3 cellular contexts compared by ENCODE assay signal in the genomic region with DNA sequence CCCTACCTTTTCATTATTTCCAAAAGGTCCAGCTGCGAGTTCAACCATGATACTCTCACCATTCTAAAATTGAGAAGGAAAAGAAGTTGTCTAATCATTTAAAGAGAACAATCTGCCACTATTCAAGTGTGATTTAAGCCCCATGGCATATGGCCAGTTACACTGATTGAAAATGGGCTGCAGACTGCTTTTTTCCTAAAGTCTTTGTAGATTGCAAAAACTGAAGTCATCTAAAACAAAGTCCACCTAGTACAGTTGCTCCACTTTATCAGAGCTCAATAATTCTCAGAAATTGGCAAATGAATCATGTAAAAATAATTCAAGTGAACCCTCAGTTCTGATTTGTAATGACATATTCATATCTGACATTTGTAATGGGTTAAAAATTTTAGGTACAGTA.
TF ChIP-seq lines count a peak whose summit lies in the region.

No MANE protein-coding gene starts in this region.

TF ChIP-seq in liver, 16 proteins besides CTCF, POLR2A, EP300 and RAD21:
- TF ChIP-seq HNF4G (IDR thresholded peaks at IDR 0.05): peak; percentile 48
- TF ChIP-seq HNF4A (conservative IDR thresholded peaks at IDR 0.05): peak; percentile 63 to 83
- TF ChIP-seq, protein P1, sequence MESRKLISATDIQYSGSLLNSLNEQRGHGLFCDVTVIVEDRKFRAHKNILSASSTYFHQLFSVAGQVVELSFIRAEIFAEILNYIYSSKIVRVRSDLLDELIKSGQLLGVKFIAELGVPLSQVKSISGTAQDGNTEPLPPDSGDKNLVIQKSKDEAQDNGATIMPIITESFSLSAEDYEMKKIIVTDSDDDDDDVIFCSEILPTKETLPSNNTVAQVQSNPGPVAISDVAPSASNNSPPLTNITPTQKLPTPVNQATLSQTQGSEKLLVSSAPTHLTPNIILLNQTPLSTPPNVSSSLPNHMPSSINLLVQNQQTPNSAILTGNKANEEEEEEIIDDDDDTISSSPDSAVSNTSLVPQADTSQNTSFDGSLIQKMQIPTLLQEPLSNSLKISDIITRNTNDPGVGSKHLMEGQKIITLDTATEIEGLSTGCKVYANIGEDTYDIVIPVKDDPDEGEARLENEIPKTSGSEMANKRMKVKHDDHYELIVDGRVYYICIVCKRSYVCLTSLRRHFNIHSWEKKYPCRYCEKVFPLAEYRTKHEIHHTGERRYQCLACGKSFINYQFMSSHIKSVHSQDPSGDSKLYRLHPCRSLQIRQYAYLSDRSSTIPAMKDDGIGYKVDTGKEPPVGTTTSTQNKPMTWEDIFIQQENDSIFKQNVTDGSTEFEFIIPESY (IDR thresholded peaks at IDR 0.05): no peak
- TF ChIP-seq, protein P2, sequence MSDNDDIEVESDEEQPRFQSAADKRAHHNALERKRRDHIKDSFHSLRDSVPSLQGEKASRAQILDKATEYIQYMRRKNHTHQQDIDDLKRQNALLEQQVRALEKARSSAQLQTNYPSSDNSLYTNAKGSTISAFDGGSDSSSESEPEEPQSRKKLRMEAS (IDR thresholded peaks at IDR 0.05): no peak
- peak; percentile 36 for TF ChIP-seq SP1 (IDR thresholded peaks at IDR 0.05)
- TF ChIP-seq FOXA1 (IDR thresholded peaks at IDR 0.05): no peak
- TF ChIP-seq JUND (IDR thresholded peaks at IDR 0.05): peak; percentile 41 to 64
- TF ChIP-seq, protein P3, sequence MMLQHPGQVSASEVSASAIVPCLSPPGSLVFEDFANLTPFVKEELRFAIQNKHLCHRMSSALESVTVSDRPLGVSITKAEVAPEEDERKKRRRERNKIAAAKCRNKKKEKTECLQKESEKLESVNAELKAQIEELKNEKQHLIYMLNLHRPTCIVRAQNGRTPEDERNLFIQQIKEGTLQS (IDR thresholded peaks at IDR 0.05): peak; percentile 52
- TF ChIP-seq RXRA (IDR thresholded peaks at IDR 0.05): peak in 1 of 2 donors; percentile 5

TF ChIP-seq in HepG2, 621 proteins besides CTCF, POLR2A, EP300 and RAD21:
- TF ChIP-seq, protein P4, sequence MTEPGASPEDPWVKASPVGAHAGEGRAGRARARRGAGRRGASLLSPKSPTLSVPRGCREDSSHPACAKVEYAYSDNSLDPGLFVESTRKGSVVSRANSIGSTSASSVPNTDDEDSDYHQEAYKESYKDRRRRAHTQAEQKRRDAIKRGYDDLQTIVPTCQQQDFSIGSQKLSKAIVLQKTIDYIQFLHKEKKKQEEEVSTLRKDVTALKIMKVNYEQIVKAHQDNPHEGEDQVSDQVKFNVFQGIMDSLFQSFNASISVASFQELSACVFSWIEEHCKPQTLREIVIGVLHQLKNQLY (CRISPR knock-in tag; IDR thresholded peaks at IDR 0.05): no peak
- TF ChIP-seq, protein P5, sequence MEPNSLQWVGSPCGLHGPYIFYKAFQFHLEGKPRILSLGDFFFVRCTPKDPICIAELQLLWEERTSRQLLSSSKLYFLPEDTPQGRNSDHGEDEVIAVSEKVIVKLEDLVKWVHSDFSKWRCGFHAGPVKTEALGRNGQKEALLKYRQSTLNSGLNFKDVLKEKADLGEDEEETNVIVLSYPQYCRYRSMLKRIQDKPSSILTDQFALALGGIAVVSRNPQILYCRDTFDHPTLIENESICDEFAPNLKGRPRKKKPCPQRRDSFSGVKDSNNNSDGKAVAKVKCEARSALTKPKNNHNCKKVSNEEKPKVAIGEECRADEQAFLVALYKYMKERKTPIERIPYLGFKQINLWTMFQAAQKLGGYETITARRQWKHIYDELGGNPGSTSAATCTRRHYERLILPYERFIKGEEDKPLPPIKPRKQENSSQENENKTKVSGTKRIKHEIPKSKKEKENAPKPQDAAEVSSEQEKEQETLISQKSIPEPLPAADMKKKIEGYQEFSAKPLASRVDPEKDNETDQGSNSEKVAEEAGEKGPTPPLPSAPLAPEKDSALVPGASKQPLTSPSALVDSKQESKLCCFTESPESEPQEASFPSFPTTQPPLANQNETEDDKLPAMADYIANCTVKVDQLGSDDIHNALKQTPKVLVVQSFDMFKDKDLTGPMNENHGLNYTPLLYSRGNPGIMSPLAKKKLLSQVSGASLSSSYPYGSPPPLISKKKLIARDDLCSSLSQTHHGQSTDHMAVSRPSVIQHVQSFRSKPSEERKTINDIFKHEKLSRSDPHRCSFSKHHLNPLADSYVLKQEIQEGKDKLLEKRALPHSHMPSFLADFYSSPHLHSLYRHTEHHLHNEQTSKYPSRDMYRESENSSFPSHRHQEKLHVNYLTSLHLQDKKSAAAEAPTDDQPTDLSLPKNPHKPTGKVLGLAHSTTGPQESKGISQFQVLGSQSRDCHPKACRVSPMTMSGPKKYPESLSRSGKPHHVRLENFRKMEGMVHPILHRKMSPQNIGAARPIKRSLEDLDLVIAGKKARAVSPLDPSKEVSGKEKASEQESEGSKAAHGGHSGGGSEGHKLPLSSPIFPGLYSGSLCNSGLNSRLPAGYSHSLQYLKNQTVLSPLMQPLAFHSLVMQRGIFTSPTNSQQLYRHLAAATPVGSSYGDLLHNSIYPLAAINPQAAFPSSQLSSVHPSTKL (CRISPR knock-in tag; IDR thresholded peaks at IDR 0.05): no peak
- TF ChIP-seq ZNF746 (CRISPR knock-in tag; IDR thresholded peaks at IDR 0.05): no peak
- no peak for TF ChIP-seq HOXA9 (CRISPR knock-in tag; IDR thresholded peaks at IDR 0.05; ENCODE audit: borderline replicate concordance)
- TF ChIP-seq ZNF44 (CRISPR knock-in tag; IDR thresholded peaks at IDR 0.05): no peak
- TF ChIP-seq HHEX (CRISPR knock-in tag; IDR thresholded peaks at IDR 0.05): no peak
- TF ChIP-seq CREM (IDR thresholded peaks at IDR 0.05): no peak
- no peak for TF ChIP-seq CREM (CRISPR knock-in tag; IDR thresholded peaks at IDR 0.05)
- TF ChIP-seq, protein P6, sequence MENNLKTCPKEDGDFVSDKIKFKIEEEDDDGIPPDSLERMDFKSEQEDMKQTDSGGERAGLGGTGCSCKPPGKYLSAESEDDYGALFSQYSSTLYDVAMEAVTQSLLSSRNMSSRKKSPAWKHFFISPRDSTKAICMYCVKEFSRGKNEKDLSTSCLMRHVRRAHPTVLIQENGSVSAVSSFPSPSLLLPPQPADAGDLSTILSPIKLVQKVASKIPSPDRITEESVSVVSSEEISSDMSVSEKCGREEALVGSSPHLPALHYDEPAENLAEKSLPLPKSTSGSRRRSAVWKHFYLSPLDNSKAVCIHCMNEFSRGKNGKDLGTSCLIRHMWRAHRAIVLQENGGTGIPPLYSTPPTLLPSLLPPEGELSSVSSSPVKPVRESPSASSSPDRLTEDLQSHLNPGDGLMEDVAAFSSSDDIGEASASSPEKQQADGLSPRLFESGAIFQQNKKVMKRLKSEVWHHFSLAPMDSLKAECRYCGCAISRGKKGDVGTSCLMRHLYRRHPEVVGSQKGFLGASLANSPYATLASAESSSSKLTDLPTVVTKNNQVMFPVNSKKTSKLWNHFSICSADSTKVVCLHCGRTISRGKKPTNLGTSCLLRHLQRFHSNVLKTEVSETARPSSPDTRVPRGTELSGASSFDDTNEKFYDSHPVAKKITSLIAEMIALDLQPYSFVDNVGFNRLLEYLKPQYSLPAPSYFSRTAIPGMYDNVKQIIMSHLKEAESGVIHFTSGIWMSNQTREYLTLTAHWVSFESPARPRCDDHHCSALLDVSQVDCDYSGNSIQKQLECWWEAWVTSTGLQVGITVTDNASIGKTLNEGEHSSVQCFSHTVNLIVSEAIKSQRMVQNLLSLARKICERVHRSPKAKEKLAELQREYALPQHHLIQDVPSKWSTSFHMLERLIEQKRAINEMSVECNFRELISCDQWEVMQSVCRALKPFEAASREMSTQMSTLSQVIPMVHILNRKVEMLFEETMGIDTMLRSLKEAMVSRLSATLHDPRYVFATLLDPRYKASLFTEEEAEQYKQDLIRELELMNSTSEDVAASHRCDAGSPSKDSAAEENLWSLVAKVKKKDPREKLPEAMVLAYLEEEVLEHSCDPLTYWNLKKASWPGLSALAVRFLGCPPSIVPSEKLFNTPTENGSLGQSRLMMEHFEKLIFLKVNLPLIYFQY (CRISPR knock-in tag; IDR thresholded peaks at IDR 0.05; ENCODE audit: borderline replicate concordance): no peak
- TF ChIP-seq ADNP (CRISPR knock-in tag; IDR thresholded peaks at IDR 0.05): no peak
- no peak for TF ChIP-seq ZNF282 (IDR thresholded peaks at IDR 0.05; ENCODE audit: partially characterized antibody)
- no peak for TF ChIP-seq ISX (CRISPR knock-in tag; conservative IDR thresholded peaks at IDR 0.05)
- no peak for TF ChIP-seq SCMH1 (CRISPR knock-in tag; IDR thresholded peaks at IDR 0.05; ENCODE audit: borderline replicate concordance)
- no peak for TF ChIP-seq MBNL3 (CRISPR knock-in tag; conservative IDR thresholded peaks at IDR 0.05)
- no peak for TF ChIP-seq ZNF33B (CRISPR knock-in tag; IDR thresholded peaks at IDR 0.05)
TF ChIP-seq in HepG2: peak in this region for 0.

TF ChIP-seq in WTC11, 78 proteins besides CTCF, POLR2A, EP300 and RAD21:
- TF ChIP-seq IRF2 (CRISPR knock-in tag; IDR thresholded peaks at IDR 0.05; ENCODE audit: borderline replicate concordance, low read depth) (no peak), SP1 (CRISPR knock-in tag; conservative IDR thresholded peaks at IDR 0.05) (no peak), ELF4 (CRISPR knock-in tag; IDR thresholded peaks at IDR 0.05; ENCODE audit: low read depth) (no peak), EMX1 (CRISPR knock-in tag; IDR thresholded peaks at IDR 0.05) (no peak), ZNF232 (CRISPR knock-in tag; IDR thresholded peaks at IDR 0.05) (no peak), ZNF423 (CRISPR knock-in tag; IDR thresholded peaks at IDR 0.05) (no peak), ZNF671 (CRISPR knock-in tag; IDR thresholded peaks at IDR 0.05) (no peak)
- TF ChIP-seq, protein P7, sequence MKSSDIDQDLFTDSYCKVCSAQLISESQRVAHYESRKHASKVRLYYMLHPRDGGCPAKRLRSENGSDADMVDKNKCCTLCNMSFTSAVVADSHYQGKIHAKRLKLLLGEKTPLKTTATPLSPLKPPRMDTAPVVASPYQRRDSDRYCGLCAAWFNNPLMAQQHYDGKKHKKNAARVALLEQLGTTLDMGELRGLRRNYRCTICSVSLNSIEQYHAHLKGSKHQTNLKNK (CRISPR knock-in tag; IDR thresholded peaks at IDR 0.05): no peak
